9 cellular contexts compared by ENCODE assay signal in genomic region chr6:128518531-128519131, GRCh38. TPM values are rescaled to one million over a fixed set of nuclear protein-coding genes. Genes with fewer than 3 reads are reported as not detected.
A peak's percentile ranks its signal among the peaks of the same experiment; 100 is the strongest.
DNase-seq lines count a peak whose midpoint lies in the region; ATAC-seq and TF ChIP-seq lines count a peak whose summit lies in the region.
"Had no signal": no experiment of that assay in that cellular context is flagged by ENCODE, and none has a peak within 500 bp of the region (broad histone marks: within the 10 kb centered on the region; RNA-seq: fewer than 3 reads in every experiment).

No MANE protein-coding gene starts in this region.

- intact Hi-C loops in natural killer cell (cut with micrococcal nuclease): no loop called here

- no peaks in the 10 kb centered on the region for H3K9me3 Mint-ChIP-seq in effector memory CD8-positive, alpha-beta T cell
- no peaks in the 10 kb centered on the region for H3K9me3 Mint-ChIP-seq in natural killer cell

- peaks cover 7% of the 10 kb centered on the region for H3K4me1 ChIP-seq in BE2C

- no peak for ATAC-seq in effector memory CD8-positive, alpha-beta T cell (replicated peaks)
- ATAC-seq in natural killer cell (no peak), GM18909 (IDR thresholded peaks at IDR 0.05; ENCODE audit: poor library complexity, unreplicated experiment) (no peak), HG02885 (IDR thresholded peaks at IDR 0.05; ENCODE audit: poor library complexity, unreplicated experiment) (no peak)

- H3K4me3 ChIP-seq in BE2C (ENCODE audit: low read depth, low read length) (peak overlapping the region; percentile 91), MG63 (peak overlapping the region; percentile 84)

- H3K9me3 ChIP-seq in BE2C (no peaks in the 10 kb centered on the region), MG63 (no peaks in the 10 kb centered on the region)
- H3K9me3 ChIP-seq: adrenal gland had no signal

- H3K4me1 Mint-ChIP-seq in effector memory CD8-positive, alpha-beta T cell (ENCODE audit: low read depth in 2 of 2): peaks cover 20 to 24% of the 10 kb centered on the region in 2 donors
- peaks cover 22 to 25% of the 10 kb centered on the region in 2 donors for H3K4me1 Mint-ChIP-seq in natural killer cell

- no peak for TF ChIP-seq CTCF in BE2C (IDR thresholded peaks at IDR 0.05; ENCODE audit: low read depth, low read length)
- TF ChIP-seq CTCF in natural killer cell (IDR thresholded peaks at IDR 0.05): no peak

- peak overlapping the region; percentile 92 to 93 for H3K4me3 Mint-ChIP-seq in effector memory CD8-positive, alpha-beta T cell
- peak overlapping the region; percentile 73 for H3K4me3 Mint-ChIP-seq in natural killer cell

- DNase-seq in BE2C (no peak), MG63 (no peak), natural killer cell (no peak), NAMALWA (ENCODE audit: low spot score) (no peak), NCI-H1436 treated with DMSO at 0.1 percent for 48 hours (lab: John Stamatoyannopoulos, UW) (no peak)
- no peak for DNase-seq in effector memory CD8-positive, alpha-beta T cell

- no peaks in the 10 kb centered on the region for H3K36me3 Mint-ChIP-seq in effector memory CD8-positive, alpha-beta T cell (ENCODE audit: insufficient read depth)
- H3K36me3 Mint-ChIP-seq in natural killer cell: no peaks in the 10 kb centered on the region

- peak overlapping the region in 1 of 2 donors; percentile 53 for H3K27ac Mint-ChIP-seq in effector memory CD8-positive, alpha-beta T cell
- H3K27ac Mint-ChIP-seq in natural killer cell: no peak overlapping the region

- H3K27me3 ChIP-seq in BE2C: no peaks in the 10 kb centered on the region
- H3K27me3 ChIP-seq in MG63: no peaks in the 10 kb centered on the region
- H3K27me3 ChIP-seq: adrenal gland had no signal

- H3K27me3 Mint-ChIP-seq in effector memory CD8-positive, alpha-beta T cell: peaks cover 84 to 92% of the 10 kb centered on the region in 2 donors
- H3K27me3 Mint-ChIP-seq in natural killer cell (ENCODE audit: low read depth in 2 of 2): peaks cover 49 to 75% of the 10 kb centered on the region in 2 donors

- H3K36me3 ChIP-seq in BE2C: no peaks in the 10 kb centered on the region
- no peaks in the 10 kb centered on the region for H3K36me3 ChIP-seq in MG63
- H3K36me3 ChIP-seq: adrenal gland had no signal

RNA-seq across cellular contexts. Expression of gene PTPRK, which starts 1.8 kb away (rescaled TPM):
- 7.5 TPM for polyA plus RNA-seq in BE2C (2012; ENCODE audit: insufficient read depth, insufficient read length, low read depth)
- total RNA-seq in MG63 (2014; rRNA removed; shearing (Covaris generic); ENCODE audit: low replicate concordance): 9.7 and 33.7 TPM in 2 replicates
- total RNA-seq in natural killer cell: 1 to 10 TPM in 1 of 3 donors, under 1 TPM in 2; 0.14 to 1.2 (median 0.95) TPM
